Comparison of ENCODE assay signal across 18 cellular contexts in the genomic region with DNA sequence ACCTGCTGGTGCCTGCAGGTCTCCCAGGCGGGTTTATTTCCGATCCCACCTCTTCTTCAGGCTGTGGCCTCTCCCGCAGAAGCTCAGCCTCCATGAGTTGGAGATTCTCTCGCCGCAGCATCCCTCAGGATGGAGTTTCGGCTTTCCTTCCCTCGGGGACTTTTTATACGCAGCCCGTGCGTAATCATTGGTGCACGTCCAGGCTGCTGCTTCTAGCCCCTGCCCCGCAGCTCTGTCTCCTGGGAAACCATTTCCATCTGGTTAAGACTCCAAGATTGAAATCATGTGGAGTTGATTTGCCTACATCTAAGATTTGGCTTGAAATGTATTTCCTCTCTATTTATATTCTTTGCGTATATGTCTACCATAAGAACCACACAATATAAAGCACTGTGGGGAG. TPM values are rescaled to one million over a fixed set of nuclear protein-coding genes. Genes with fewer than 3 reads are reported as not detected.
A peak's percentile ranks its signal among the peaks of the same experiment; 100 is the strongest.
DNase-seq lines count a peak whose midpoint lies in the region; ATAC-seq and TF ChIP-seq lines count a peak whose summit lies in the region.
"Had no signal": no experiment of that assay in that cellular context is flagged by ENCODE, and none has a peak within 500 bp of the region (broad histone marks: within the 10 kb centered on the region; RNA-seq: fewer than 3 reads in every experiment).

No MANE protein-coding gene starts in this region.

- no peaks in the 10 kb centered on the region for H3K27me3 ChIP-seq in adipocyte (replicated peaks; ENCODE audit: control insufficient read depth, insufficient read depth, low read length)
- H3K27me3 ChIP-seq in heart right ventricle = no peaks in the 10 kb centered on the region
- H3K27me3 ChIP-seq: neutrophil had no signal

- 75 to 76% methylated on average over 13 of the region's 13 CpGs for WGBS in heart right ventricle, 2 donors

- no peaks in the 10 kb centered on the region for H3K9me3 ChIP-seq in adipocyte (ENCODE audit: control insufficient read depth, low read length)
- no peaks in the 10 kb centered on the region for H3K9me3 ChIP-seq in heart right ventricle
- H3K9me3 ChIP-seq: neutrophil had no signal

- no peaks in the 10 kb centered on the region for H3K36me3 ChIP-seq in adipocyte (ENCODE audit: control insufficient read depth, insufficient read depth, low read length, severe bottlenecking)
- no peaks in the 10 kb centered on the region for H3K36me3 ChIP-seq in heart right ventricle
- H3K36me3 ChIP-seq: neutrophil, WERI-Rb-1 had no signal

- no peak for TF ChIP-seq CTCF in heart right ventricle (IDR thresholded peaks at IDR 0.05)

- H3K27ac ChIP-seq in heart right ventricle = peak overlapping the region in 1 of 10 donors; percentile 6
- H3K27ac ChIP-seq: neutrophil, PC-9, WERI-Rb-1 had no signal

- H3K4me3 ChIP-seq in adipocyte (ENCODE audit: low read length) (peak overlapping the region; percentile 66), heart right ventricle (no peak overlapping the region)
- H3K4me3 ChIP-seq: PC-9, skin epidermis had no signal

- H3K9ac ChIP-seq in adipocyte (ENCODE audit: low read length) = no peak overlapping the region

- peaks cover 36% of the 10 kb centered on the region for H3K4me1 ChIP-seq in adipocyte (ENCODE audit: control insufficient read depth, insufficient read depth, low read length)
- H3K4me1 ChIP-seq in heart right ventricle = peaks cover 0 to 15% (median 0%) of the 10 kb centered on the region in 9 donors

- intact Hi-C loops in heart right ventricle (cut with DNase I) = loop anchor here in 1 of 10 donors (2.0 kb wide), 1 partner anchor 46 kb away; the partner anchor contains the start of gene CARMIL1

- ATAC-seq in heart right ventricle = peak in 6 of 8 donors; percentile 61 to 93 (median 72)
- no peak for ATAC-seq in HG02938 (IDR thresholded peaks at IDR 0.05; ENCODE audit: unreplicated experiment)
- ATAC-seq in GM18909 (IDR thresholded peaks at IDR 0.05; ENCODE audit: poor library complexity, unreplicated experiment) = no peak
- ATAC-seq: stimulated activated naive B cell treated with anti-CD40 and anti-IgM and Interleukin-4, amounts not matched to agents 10 μg/mL and 1 μg/mL and 100 μg/mL, for 72 hours had no signal

- DNase-seq in GM03348 (ENCODE audit: low spot score) (peak; percentile 68), adipocyte (ENCODE audit: low read depth) (peak; percentile 80), heart right ventricle (peak; percentile 49 to 71), smooth muscle cell of the brain vasculature (ENCODE audit: low read depth, low spot score) (peak; percentile 21), NCI-H2081 (lab: John Stamatoyannopoulos, UW) (no peak), DMS53 treated with DMSO at 0.1 percent for 48 hours (lab: John Stamatoyannopoulos, UW; ENCODE audit: unreplicated experiment) (no peak)
- DNase-seq: activated gamma-delta T cell; CD4-positive, alpha-beta T cell; foreskin melanocyte; Karpas-422; NCI-H1436 treated with DMSO at 0.1 percent for 48 hours; PC-9; stimulated activated naive B cell treated with anti-CD40 and anti-IgM and Interleukin-4, amounts not matched to agents 10 μg/mL and 1 μg/mL and 100 μg/mL, for 72 hours; WERI-Rb-1 had no signal

RNA-seq across cellular contexts. Expression of gene CARMIL1, which starts 46.7 kb away (rescaled TPM):
- 10 to 100 TPM in 1 of 10 donors, 1 to 10 TPM in 9; 1.2 to 10.3 (median 4.1) TPM for total RNA-seq in heart right ventricle
- polyA plus RNA-seq in heart right ventricle = 1 to 10 TPM; 3.1 to 8.2 TPM

Comparison
In these comparisons a context has a peak if more than half of its experiments do, and no peak if none do; other contexts are left out.
1. DNase-seq: peak in GM03348 (single experiment), adipocyte (single experiment), heart right ventricle (2 of 2) and smooth muscle cell of the brain vasculature (single experiment); none in NCI-H2081 (0 of 2) and DMS53 treated with DMSO at 0.1 percent for 48 hours (single experiment).
2. ATAC-seq: peak in heart right ventricle (6 of 8); none in HG02938 (single experiment) and GM18909 (single experiment).